In the genomic region with DNA sequence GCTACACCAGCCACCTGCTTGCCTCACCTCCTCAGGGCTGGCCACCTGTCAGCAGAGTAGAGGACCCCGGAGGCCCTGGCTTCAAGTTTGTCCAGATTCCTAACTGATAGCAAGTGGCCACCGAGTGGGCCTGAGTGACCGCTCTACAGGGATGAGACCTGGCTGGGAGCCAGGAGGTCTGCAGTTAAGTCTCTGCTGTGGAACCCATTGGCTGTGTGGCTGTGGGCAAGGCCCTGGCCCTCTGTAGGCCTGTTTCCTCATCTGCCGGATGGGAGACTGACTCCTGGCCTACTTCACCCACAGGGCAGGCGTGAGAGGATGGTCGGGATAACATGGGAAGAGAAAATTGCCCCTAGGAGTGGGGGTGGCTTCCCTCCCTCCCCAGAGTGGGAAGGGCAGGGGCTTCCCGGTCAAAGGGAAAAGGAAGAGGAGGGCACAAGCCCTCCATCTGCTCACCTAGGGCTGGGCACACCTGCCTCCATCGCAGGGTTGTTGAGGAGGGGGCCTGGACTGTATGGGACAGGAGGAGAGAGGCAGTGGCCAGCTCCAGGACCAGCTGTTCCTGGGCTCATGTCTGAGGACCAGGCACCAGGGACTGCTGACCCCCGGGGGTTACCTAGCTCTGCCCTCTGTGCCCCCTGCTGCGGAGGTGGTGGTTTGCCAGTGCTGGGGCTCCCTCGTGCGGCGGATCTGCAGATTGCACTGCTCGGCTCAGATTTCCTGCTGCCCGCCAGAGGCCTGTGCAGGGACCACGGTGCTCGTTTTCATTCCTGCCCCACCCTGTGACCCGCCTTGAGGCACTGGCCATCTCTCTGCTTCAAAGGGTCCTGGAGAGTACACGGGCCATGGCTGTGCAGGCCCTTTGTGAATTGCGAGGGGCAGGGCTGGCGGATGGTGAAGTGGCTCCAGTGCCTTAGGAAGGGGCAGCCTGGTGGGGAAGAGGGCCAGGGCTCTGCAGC, we compare ENCODE assay signal across 8 cellular contexts. TPM values are rescaled to one million over a fixed set of nuclear protein-coding genes. Genes with fewer than 3 reads are reported as not detected.
A peak's percentile ranks its signal among the peaks of the same experiment; 100 is the strongest.
DNase-seq lines count a peak whose midpoint lies in the region; ATAC-seq, FAIRE-seq and TF ChIP-seq lines count a peak whose summit lies in the region.

No MANE protein-coding gene starts in this region.

- no peak overlapping the region for H3K4me3 ChIP-seq in A549

- H3K27ac Mint-ChIP-seq in activated CD4-positive, alpha-beta memory T cell treated with anti-CD3 and anti-CD28 coated beads, Interleukin-2, amount 10 ng/mL, durations not matched to agents 7 days and 5 days, result no peak overlapping the region

- FAIRE-seq in A549 (lab: Jason Lieb, UNC), result no peak

- H3K4me2 ChIP-seq in A549, result no peak overlapping the region

- no peaks in the 10 kb centered on the region for H3K36me3 Mint-ChIP-seq in activated CD4-positive, alpha-beta memory T cell treated with anti-CD3 and anti-CD28 coated beads, Interleukin-2, amount 10 ng/mL, durations not matched to agents 7 days and 5 days (ENCODE audit: low read depth)

- H3K4me1 ChIP-seq in A549, result no peaks in the 10 kb centered on the region

- in situ Hi-C loops in GM13977 (cut with MboI; ENCODE audit: low pct_unique_long_range_greater_than_20kb, low sequenced_read_pairs, unreplicated experiment), result no loop called here

- no peaks in the 10 kb centered on the region for H3K9me3 ChIP-seq in A549

- no peak overlapping the region for H3K27ac ChIP-seq in A549

- TF ChIP-seq CTCF in A549 (IDR thresholded peaks at IDR 0.05) (peak; percentile 74), GM13977 (IDR thresholded peaks at IDR 0.05; ENCODE audit: extremely low read depth, insufficient read depth, missing control alignments) (peak; percentile 97)

- 65% methylated on average over 10 of the region's 21 CpGs for WGBS in A549 (ENCODE audit: missing lambda C conversion rate)

- POLR2A ChIA-PET in A549 (lab: Yijun Ruan, JAX), result interaction anchor here (0.6 to 1.7 kb wide), 3 partner anchors 11 to 563 kb away, joined by 3 to 6 read pairs (median 4); a partner anchor contains a TSS
- POLR2A ChIA-PET in activated CD4-positive, alpha-beta memory T cell treated with anti-CD3 and anti-CD28 coated beads, Interleukin-2, amount 10 ng/mL, durations not matched to agents 7 days and 5 days (lab: Charles Lee), result interaction anchor here (0.5 kb wide), 1 partner anchor 245 kb away, joined by 4 read pairs; no protein-coding TSS in a partner anchor

- peak; percentile 86 to 89 for TF ChIP-seq RAD21 in A549 (conservative IDR thresholded peaks at IDR 0.05 in 1 of 2, IDR thresholded peaks at IDR 0.05 in 1 of 2)

- peak; percentile 70 to 85 for ATAC-seq in A549
- ATAC-seq in HG03108 (IDR thresholded peaks at IDR 0.05; ENCODE audit: unreplicated experiment), result no peak

- H3K9me3 Mint-ChIP-seq in activated CD4-positive, alpha-beta memory T cell treated with anti-CD3 and anti-CD28 coated beads, Interleukin-2, amount 10 ng/mL, durations not matched to agents 7 days and 5 days, result no peaks in the 10 kb centered on the region

- DNase-seq in A549 (ENCODE audit: low read depth in 1 of 2, low spot score in 1 of 2) (peak; percentile 44 to 54), GM13977 (ENCODE audit: low spot score) (peak; percentile 85), NCI-H2227 (lab: John Stamatoyannopoulos, UW; ENCODE audit: unreplicated experiment) (peak; percentile 80), midbrain (lab: John Stamatoyannopoulos, UW) (peak; percentile 64)
- peak; percentile 81 for DNase-seq in activated CD4-positive, alpha-beta memory T cell treated with anti-CD3 and anti-CD28 coated beads, Interleukin-2, amount 10 ng/mL, durations not matched to agents 7 days and 5 days
- DNase-seq in effector CD8-positive, alpha-beta T cell (lab: John Stamatoyannopoulos, UW), result peak; percentile 69
- DNase-seq in stimulated activated CD8-positive, alpha-beta memory T cell treated with anti-CD3 and anti-CD28 coated beads, Interleukin-7, amount 100 ng/mL, for 24 hours (ENCODE audit: low read depth), result peak; percentile 67

- CTCF ChIA-PET in A549 (lab: Yijun Ruan, JAX), result interaction anchor here (0.6 to 4.4 kb wide), 32 partner anchors 9 to 571 kb away, joined by 3 to 21 read pairs (median 3); a partner anchor contains a TSS
- CTCF ChIA-PET in activated CD4-positive, alpha-beta memory T cell treated with anti-CD3 and anti-CD28 coated beads, Interleukin-2, amount 10 ng/mL, durations not matched to agents 7 days and 5 days (lab: Charles Lee), result interaction anchor here (0.7 to 3.8 kb wide), 11 partner anchors 9 to 323 kb away, joined by 3 to 30 read pairs (median 4); a partner anchor contains a TSS

- H3K4me3 Mint-ChIP-seq in activated CD4-positive, alpha-beta memory T cell treated with anti-CD3 and anti-CD28 coated beads, Interleukin-2, amount 10 ng/mL, durations not matched to agents 7 days and 5 days, result no peak overlapping the region

- no peaks in the 10 kb centered on the region for H3K27me3 Mint-ChIP-seq in activated CD4-positive, alpha-beta memory T cell treated with anti-CD3 and anti-CD28 coated beads, Interleukin-2, amount 10 ng/mL, durations not matched to agents 7 days and 5 days

- no peaks in the 10 kb centered on the region for H3K4me1 Mint-ChIP-seq in activated CD4-positive, alpha-beta memory T cell treated with anti-CD3 and anti-CD28 coated beads, Interleukin-2, amount 10 ng/mL, durations not matched to agents 7 days and 5 days

- TF ChIP-seq POLR2A in A549 (IDR thresholded peaks at IDR 0.05; ENCODE audit: low read length), result no peak

- TF ChIP-seq EP300 in A549 (IDR thresholded peaks at IDR 0.05), result no peak

TF ChIP-seq in A549, 52 proteins besides CTCF, POLR2A, EP300 and RAD21:
- TF ChIP-seq, protein P1, sequence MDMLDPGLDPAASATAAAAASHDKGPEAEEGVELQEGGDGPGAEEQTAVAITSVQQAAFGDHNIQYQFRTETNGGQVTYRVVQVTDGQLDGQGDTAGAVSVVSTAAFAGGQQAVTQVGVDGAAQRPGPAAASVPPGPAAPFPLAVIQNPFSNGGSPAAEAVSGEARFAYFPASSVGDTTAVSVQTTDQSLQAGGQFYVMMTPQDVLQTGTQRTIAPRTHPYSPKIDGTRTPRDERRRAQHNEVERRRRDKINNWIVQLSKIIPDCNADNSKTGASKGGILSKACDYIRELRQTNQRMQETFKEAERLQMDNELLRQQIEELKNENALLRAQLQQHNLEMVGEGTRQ (IDR thresholded peaks at IDR 0.05), result no peak
- TF ChIP-seq ZNF302 (CRISPR knock-in tag; IDR thresholded peaks at IDR 0.05) (no peak), RARB (CRISPR knock-in tag; IDR thresholded peaks at IDR 0.05) (no peak), KDM5A (IDR thresholded peaks at IDR 0.05) (no peak), SMC3 (IDR thresholded peaks at IDR 0.05) (peak; percentile 70)

RNA-seq across cellular contexts. Expression of a gene that starts 9.1 kb away (rescaled TPM):
- 26.1 and 33.0 TPM in 2 replicates for polyA plus RNA-seq in A549 (2011; rRNA removed)
- 27.5 and 30.1 TPM in 2 replicates for polyA plus RNA-seq in A549 (2012; cell fraction: cytosol; rRNA removed)
- 24.6 and 27.8 TPM in 2 replicates for polyA plus RNA-seq in A549 (2012; cell fraction: nucleus; rRNA removed)
- 24.7 to 26.1 TPM (median 25.9 TPM) in 3 replicates for polyA plus RNA-seq in A549 (2017; fragmentation: RNase III; extraction: RNeasy Plus Mini Kit Qiagen cat#74134 plus additional on column Dnase treatment)
- 25.7 and 29.3 TPM in 2 replicates for polyA minus RNA-seq in A549 (2011; rRNA and poly(A)+ RNA removed)
- 10 to 100 TPM; 36.6 to 37.7 TPM for total RNA-seq in activated CD4-positive, alpha-beta memory T cell treated with anti-CD3 and anti-CD28 coated beads, Interleukin-2, amount 10 ng/mL, durations not matched to agents 7 days and 5 days

RNA-seq across cellular contexts. Expression of a gene that starts 10.6 kb away (rescaled TPM):
- polyA plus RNA-seq in A549 (2011; rRNA removed) (16.6 and 30.1 TPM in 2 replicates), A549 (2017; fragmentation: RNase III; extraction: RNeasy Plus Mini Kit Qiagen cat#74134 plus additional on column Dnase treatment) (38.8 to 41.1 TPM (median 40.0 TPM) in 3 replicates)
- 44.2 and 64.3 TPM in 2 replicates for polyA plus RNA-seq in A549 (2012; cell fraction: cytosol; rRNA removed)
- polyA plus RNA-seq in A549 (2012; cell fraction: nucleus; rRNA removed), result 53.8 and 61.9 TPM in 2 replicates
- 23.3 and 36.5 TPM in 2 replicates for polyA minus RNA-seq in A549 (2011; rRNA and poly(A)+ RNA removed)
- 1 to 10 TPM; 5.9 to 6.0 TPM for total RNA-seq in activated CD4-positive, alpha-beta memory T cell treated with anti-CD3 and anti-CD28 coated beads, Interleukin-2, amount 10 ng/mL, durations not matched to agents 7 days and 5 days

RNA-seq across cellular contexts. Expression of a gene that starts 48.6 kb away (rescaled TPM):
- 6.6 and 8.4 TPM in 2 replicates for polyA plus RNA-seq in A549 (2011; rRNA removed)
- polyA plus RNA-seq in A549 (2012; cell fraction: cytosol; rRNA removed), result 4.5 and 5.2 TPM in 2 replicates
- polyA plus RNA-seq in A549 (2012; cell fraction: nucleus; rRNA removed), result 2.0 and 2.9 TPM in 2 replicates
- polyA plus RNA-seq in A549 (2017; fragmentation: RNase III; extraction: RNeasy Plus Mini Kit Qiagen cat#74134 plus additional on column Dnase treatment), result 5.6 to 7.3 TPM (median 6.5 TPM) in 3 replicates
- polyA minus RNA-seq in A549 (2011; rRNA and poly(A)+ RNA removed), result 5.2 and 6.7 TPM in 2 replicates
- 1 to 10 TPM; 5.2 to 5.4 TPM for total RNA-seq in activated CD4-positive, alpha-beta memory T cell treated with anti-CD3 and anti-CD28 coated beads, Interleukin-2, amount 10 ng/mL, durations not matched to agents 7 days and 5 days
